ENCODE assay signal across 8 cellular contexts in genomic region chr9:123353984-123354591, GRCh38. TPM values are rescaled to one million over a fixed set of nuclear protein-coding genes. Genes with fewer than 3 reads are reported as not detected.
A peak's percentile ranks its signal among the peaks of the same experiment; 100 is the strongest.
DNase-seq lines count a peak whose midpoint lies in the region; ATAC-seq, FAIRE-seq and TF ChIP-seq lines count a peak whose summit lies in the region.

No MANE protein-coding gene starts in this region.

- peaks cover 30% of the 10 kb centered on the region for H3K27me3 ChIP-seq in astrocyte (ENCODE audit: insufficient read depth, low read length)
- no peaks in the 10 kb centered on the region for H3K27me3 ChIP-seq in iPS-15b (ENCODE audit: control insufficient read depth, insufficient read depth, low read length)

- H3K27ac Mint-ChIP-seq in IgD-negative memory B cell (peak overlapping the region in 2 of 3 donors; percentile 16 to 83), astrocyte (ENCODE audit: unreplicated experiment) (no peak overlapping the region)
- H3K27ac Mint-ChIP-seq in T-helper 2 cell treated with Interferon-gamma antibody and Interleukin-4, amounts not matched to agents 5 μg/mL and 100 μg/mL, for 36 hours, result no peak overlapping the region

- ATAC-seq in GM19324 (IDR thresholded peaks at IDR 0.05; ENCODE audit: low FRiP score, unreplicated experiment) (peak; percentile 53), HG03097 (IDR thresholded peaks at IDR 0.05; ENCODE audit: low FRiP score, unreplicated experiment) (no peak)

- H3K9me3 ChIP-seq in astrocyte (ENCODE audit: insufficient read depth, low read depth, low read length), result no peaks in the 10 kb centered on the region
- no peaks in the 10 kb centered on the region for H3K9me3 ChIP-seq in iPS-15b (ENCODE audit: control insufficient read depth, insufficient read depth, low read length)

- no peak overlapping the region for H3K4me2 ChIP-seq in astrocyte (ENCODE audit: low read length)

- H3K4me1 ChIP-seq in astrocyte (ENCODE audit: insufficient read depth, low read length) (peaks cover 5% of the 10 kb centered on the region), iPS-15b (ENCODE audit: control insufficient read depth, insufficient read depth, low read length) (peaks cover 24% of the 10 kb centered on the region)

- no peaks in the 10 kb centered on the region for H4K20me1 ChIP-seq in astrocyte (ENCODE audit: insufficient read depth, low read length)

- peaks cover 2% of the 10 kb centered on the region for H3K36me3 Mint-ChIP-seq in IgD-negative memory B cell
- no peaks in the 10 kb centered on the region for H3K36me3 Mint-ChIP-seq in T-helper 2 cell treated with Interferon-gamma antibody and Interleukin-4, amounts not matched to agents 5 μg/mL and 100 μg/mL, for 36 hours (ENCODE audit: low read depth)
- no peaks in the 10 kb centered on the region for H3K36me3 Mint-ChIP-seq in astrocyte (ENCODE audit: low read depth, unreplicated experiment)

- H2AFZ ChIP-seq in astrocyte (ENCODE audit: low read depth, low read length), result no peak overlapping the region

- no peak for FAIRE-seq in astrocyte (lab: Jason Lieb, UNC)

- H3K4me3 ChIP-seq in astrocyte (ENCODE audit: insufficient read depth, low read depth, low read length), result no peak overlapping the region
- peak overlapping the region; percentile 50 for H3K4me3 ChIP-seq in iPS-15b (ENCODE audit: low read depth, low read length)

- no peaks in the 10 kb centered on the region for H3K79me2 ChIP-seq in astrocyte (ENCODE audit: insufficient read depth, low read length)

- H3K36me3 ChIP-seq in astrocyte (ENCODE audit: insufficient read depth, low read length) (no peaks in the 10 kb centered on the region), iPS-15b (ENCODE audit: control insufficient read depth, insufficient read depth, low read length) (no peaks in the 10 kb centered on the region)

- H3K4me1 Mint-ChIP-seq in IgD-negative memory B cell, result peaks cover 12 to 19% (median 14%) of the 10 kb centered on the region in 3 donors
- peaks cover 11% of the 10 kb centered on the region for H3K4me1 Mint-ChIP-seq in T-helper 2 cell treated with Interferon-gamma antibody and Interleukin-4, amounts not matched to agents 5 μg/mL and 100 μg/mL, for 36 hours (ENCODE audit: low read depth)
- H3K4me1 Mint-ChIP-seq in astrocyte (ENCODE audit: low read depth, unreplicated experiment), result peaks cover 17% of the 10 kb centered on the region

- H3K4me3 Mint-ChIP-seq in IgD-negative memory B cell (peak overlapping the region in 2 of 4 donors; percentile 30 to 56), astrocyte (ENCODE audit: unreplicated experiment) (no peak overlapping the region)
- no peak overlapping the region for H3K4me3 Mint-ChIP-seq in T-helper 2 cell treated with Interferon-gamma antibody and Interleukin-4, amounts not matched to agents 5 μg/mL and 100 μg/mL, for 36 hours

- TF ChIP-seq CTCF in C4-2B (conservative IDR thresholded peaks at IDR 0.05) (peak; percentile 93), astrocyte (IDR thresholded peaks at IDR 0.05; ENCODE audit: insufficient read depth, low read depth, low read length) (peak; percentile 57)

- no peaks in the 10 kb centered on the region for H3K9me3 Mint-ChIP-seq in IgD-negative memory B cell
- no peaks in the 10 kb centered on the region for H3K9me3 Mint-ChIP-seq in T-helper 2 cell treated with Interferon-gamma antibody and Interleukin-4, amounts not matched to agents 5 μg/mL and 100 μg/mL, for 36 hours
- no peaks in the 10 kb centered on the region for H3K9me3 Mint-ChIP-seq in astrocyte (ENCODE audit: unreplicated experiment)

- H3K27ac ChIP-seq in C4-2B (no peak overlapping the region), astrocyte (ENCODE audit: low read depth, low read length) (no peak overlapping the region)

- H3K27me3 Mint-ChIP-seq in IgD-negative memory B cell, result peaks cover 3% of the 10 kb centered on the region
- H3K27me3 Mint-ChIP-seq in T-helper 2 cell treated with Interferon-gamma antibody and Interleukin-4, amounts not matched to agents 5 μg/mL and 100 μg/mL, for 36 hours (ENCODE audit: low read depth), result peaks cover 6% of the 10 kb centered on the region
- peaks cover 47% of the 10 kb centered on the region for H3K27me3 Mint-ChIP-seq in astrocyte (ENCODE audit: low read depth, unreplicated experiment)

- H3K9ac ChIP-seq in astrocyte (ENCODE audit: low read length) (no peak overlapping the region), iPS-15b (ENCODE audit: low read depth, low read length) (no peak overlapping the region)

- peak; percentile 38 for DNase-seq in T-helper 2 cell treated with Interferon-gamma antibody and Interleukin-4, amounts not matched to agents 5 μg/mL and 100 μg/mL, for 36 hours (ENCODE audit: low spot score)
- DNase-seq in astrocyte (ENCODE audit: low read depth), result no peak
- DNase-seq in stimulated activated CD4-positive, alpha-beta T cell treated with anti-CD3 and anti-CD28 coated beads, Interleukin-15, amount 100 ng/mL, for 24 hours, result peak; percentile 75

RNA-seq across cellular contexts. Expression of gene CRB2, which starts 1.9 kb away (rescaled TPM):
- not detected for polyA plus RNA-seq in IgD-negative memory B cell
- total RNA-seq in astrocyte, result 2.4 and 2.5 TPM in 2 replicates

Comparison
In these comparisons a context has a peak if more than half of its experiments do, and no peak if none do; other contexts are left out.
1. H3K27ac Mint-ChIP-seq: peak in IgD-negative memory B cell (2 of 3); none in T-helper 2 cell treated with Interferon-gamma antibody and Interleukin-4, amounts not matched to agents 5 μg/mL and 100 μg/mL, for 36 hours (single experiment) and astrocyte (single experiment).